Comparison of ENCODE assay signal across 27 cellular contexts in genomic region chr1:65357291-65357960, GRCh38.
"Had no signal": no experiment of that assay in that cellular context is flagged by ENCODE, and none has a peak within 500 bp of the region (broad histone marks: within the 10 kb centered on the region; RNA-seq: fewer than 3 reads in every experiment).

No MANE protein-coding gene starts in this region.

- FAIRE-seq: islet of Langerhans, kidney had no signal

- DNase-seq: hippocampal formation; immature natural killer cell; kidney; left colon; left lung; lower lobe of right lung; mammary epithelial cell; mesenchymal stem cell; naive B cell; natural killer cell; nephron progenitor cell; occipital lobe; psoas muscle; right lobe of liver; stimulated activated CD4-positive, alpha-beta T cell treated with anti-CD3 and anti-CD28 coated beads, Interleukin-12 subunit alpha, Interleukin-12 subunit beta, amount 100 ng/mL, for 4 hours; stimulated activated CD4-positive, alpha-beta T cell treated with anti-CD3 and anti-CD28 coated beads, Interleukin-15, amount 100 ng/mL, for 24 hours; stimulated activated CD4-positive, alpha-beta T cell treated with anti-CD3 and anti-CD28 coated beads, Interleukin-2, amount 100 ng/mL, for 24 hours; stimulated activated CD4-positive, alpha-beta T cell treated with anti-CD3 and anti-CD28 coated beads, Interleukin-4, amount 100 ng/mL, for 1 hour; stimulated activated naive B cell treated with anti-CD40 and anti-IgM and Interleukin-4, amounts not matched to agents 10 μg/mL and 1 μg/mL and 100 μg/mL, for 72 hours; stimulated activated naive CD8-positive, alpha-beta T cell treated with anti-CD3 and anti-CD28 coated beads, Interleukin-15, Interleukin-2, amounts not matched to agents 100 U/mL and 50 U/mL, for 24 hours; stomach; testis; thyroid gland; transverse colon; upper lobe of left lung had no signal

- ATAC-seq: left colon; left lung; lower lobe of right lung; natural killer cell; psoas muscle; right lobe of liver; stimulated activated naive B cell treated with anti-CD40 and anti-IgM and Interleukin-4, amounts not matched to agents 10 μg/mL and 1 μg/mL and 100 μg/mL, for 72 hours; stimulated activated naive CD8-positive, alpha-beta T cell treated with anti-CD3 and anti-CD28 coated beads, Interleukin-15, Interleukin-2, amounts not matched to agents 100 U/mL and 50 U/mL, for 24 hours had no signal

- H3K4me1 Mint-ChIP-seq: immature natural killer cell; naive B cell; natural killer cell; nephron progenitor cell; neural progenitor cell; stimulated activated naive B cell treated with anti-CD40 and anti-IgM and Interleukin-4, amounts not matched to agents 10 μg/mL and 1 μg/mL and 100 μg/mL, for 72 hours had no signal

- H3K4me3 Mint-ChIP-seq: immature natural killer cell; naive B cell; natural killer cell; nephron progenitor cell; neural progenitor cell; stimulated activated naive B cell treated with anti-CD40 and anti-IgM and Interleukin-4, amounts not matched to agents 10 μg/mL and 1 μg/mL and 100 μg/mL, for 72 hours had no signal

- H3K36me3 Mint-ChIP-seq: immature natural killer cell; naive B cell; natural killer cell; neural progenitor cell; stimulated activated naive B cell treated with anti-CD40 and anti-IgM and Interleukin-4, amounts not matched to agents 10 μg/mL and 1 μg/mL and 100 μg/mL, for 72 hours had no signal

- H3K27ac Mint-ChIP-seq: immature natural killer cell; naive B cell; natural killer cell; nephron progenitor cell; neural progenitor cell; stimulated activated naive B cell treated with anti-CD40 and anti-IgM and Interleukin-4, amounts not matched to agents 10 μg/mL and 1 μg/mL and 100 μg/mL, for 72 hours had no signal

- H3K9me3 Mint-ChIP-seq: immature natural killer cell; naive B cell; natural killer cell; nephron progenitor cell; neural progenitor cell; stimulated activated naive B cell treated with anti-CD40 and anti-IgM and Interleukin-4, amounts not matched to agents 10 μg/mL and 1 μg/mL and 100 μg/mL, for 72 hours had no signal
